22 cellular contexts compared by ENCODE assay signal in the genomic region with DNA sequence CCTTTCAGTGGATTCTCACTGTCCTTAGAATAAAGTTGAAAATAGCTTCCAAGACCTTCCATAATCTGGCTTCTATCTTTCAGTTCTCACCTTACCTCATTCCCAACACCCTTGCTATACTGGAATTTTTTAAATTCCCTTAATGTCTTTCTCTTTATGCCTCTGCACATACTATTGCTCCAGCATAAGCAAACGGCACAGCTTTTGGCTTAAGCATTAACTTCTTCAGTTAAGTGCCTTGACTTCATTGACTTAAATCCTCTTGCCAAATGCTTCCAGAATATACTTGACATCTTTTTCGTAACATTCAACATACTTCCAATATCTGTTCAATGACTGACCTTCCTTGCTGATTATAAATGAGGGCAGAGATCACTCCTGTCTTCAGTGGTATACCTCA. TPM values are rescaled to one million over a fixed set of nuclear protein-coding genes. Genes with fewer than 3 reads are reported as not detected.
A peak's percentile ranks its signal among the peaks of the same experiment; 100 is the strongest.
DNase-seq lines count a peak whose midpoint lies in the region; FAIRE-seq and TF ChIP-seq lines count a peak whose summit lies in the region.
"Had no signal": no experiment of that assay in that cellular context is flagged by ENCODE, and none has a peak within 500 bp of the region (broad histone marks: within the 10 kb centered on the region; RNA-seq: fewer than 3 reads in every experiment).

No MANE protein-coding gene starts in this region.

- no peak overlapping the region for H2BK120ac ChIP-seq in mesenchymal stem cell (ENCODE audit: low read depth, low read length)

- H3K4me1 ChIP-seq in mesenchymal stem cell (ENCODE audit: control insufficient read depth, insufficient read depth, low read depth, low read length) (no peaks in the 10 kb centered on the region), SJCRH30 (no peaks in the 10 kb centered on the region)

- H3K4me3 ChIP-seq in mesenchymal stem cell (ENCODE audit: insufficient read depth in 1 of 2, low read depth in 1 of 2, low read length in 2 of 2) (no peak overlapping the region), SJCRH30 (no peak overlapping the region)
- H3K4me3 ChIP-seq: GM12878, GM23248 had no signal

- peaks cover 13 to 86% of the 10 kb centered on the region in 2 experiments for H3K36me3 ChIP-seq in mesenchymal stem cell (ENCODE audit: control insufficient read depth in 1 of 2, insufficient read depth in 2 of 2, low read depth in 1 of 2, low read length in 2 of 2)
- H3K36me3 ChIP-seq in SJCRH30: peaks cover 60% of the 10 kb centered on the region

- no peak overlapping the region for H2BK12ac ChIP-seq in mesenchymal stem cell (ENCODE audit: low read length in 2 of 2)

- H3K4ac ChIP-seq in mesenchymal stem cell (ENCODE audit: low read depth in 1 of 2, low read length in 2 of 2): no peak overlapping the region

- no peak overlapping the region for H2BK5ac ChIP-seq in mesenchymal stem cell (ENCODE audit: low read depth, low read length, poor library complexity, severe bottlenecking)

- no peak overlapping the region for H3K14ac ChIP-seq in mesenchymal stem cell (ENCODE audit: low read length in 2 of 2)

- DNase-seq in D721Med (ENCODE audit: insufficient read length, low spot score): no peak
- no peak for DNase-seq in mesenchymal stem cell
- DNase-seq in SJCRH30: no peak
- no peak for DNase-seq in central memory CD4-positive, alpha-beta T cell
- DNase-seq in GM10266 (ENCODE audit: extremely low spot score): no peak
- DNase-seq: C1 segment of cervical spinal cord; Calu3; CD4-positive, alpha-beta memory T cell; COR-L47; DMS153; DND-41; GM23248; H7; HCEC 1CT had no signal

- no peak overlapping the region for H3K4me2 ChIP-seq in mesenchymal stem cell (ENCODE audit: low read length, poor library complexity, severe bottlenecking)

- FAIRE-seq in D721Med (lab: Jason Lieb, UNC) (peak; percentile 66), islet of Langerhans (lab: Jason Lieb, UNC) (peak; percentile 75)
- FAIRE-seq: G401.6, GM19239, H1 had no signal

- H3K9me3 ChIP-seq in mesenchymal stem cell (ENCODE audit: control insufficient read depth, low read length): no peaks in the 10 kb centered on the region
- H3K9me3 ChIP-seq in SJCRH30 (replicated peaks): no peaks in the 10 kb centered on the region

- 97% methylated on average over 2 of the region's 2 CpGs for WGBS in mesenchymal stem cell

- H3K27me3 ChIP-seq in mesenchymal stem cell (ENCODE audit: control insufficient read depth in 1 of 2, insufficient read depth in 1 of 2, low read length in 2 of 2) (no peaks in the 10 kb centered on the region), SJCRH30 (no peaks in the 10 kb centered on the region)

- no peak overlapping the region for H3K18ac ChIP-seq in mesenchymal stem cell (ENCODE audit: low read depth in 1 of 2, low read length in 2 of 2)

- H4K8ac ChIP-seq in mesenchymal stem cell (ENCODE audit: low read length): no peak overlapping the region

- H3K9ac ChIP-seq in mesenchymal stem cell (ENCODE audit: low read length): no peak overlapping the region
- H3K9ac ChIP-seq: GM23248 had no signal

- no peak overlapping the region for H2AFZ ChIP-seq in mesenchymal stem cell (ENCODE audit: low read depth, low read length)
- H2AFZ ChIP-seq: GM23248 had no signal

- H2AK5ac ChIP-seq in mesenchymal stem cell (ENCODE audit: low read length, severe bottlenecking): no peak overlapping the region

- H4K91ac ChIP-seq in mesenchymal stem cell (ENCODE audit: low read length): no peak overlapping the region

- no peak overlapping the region for H2BK15ac ChIP-seq in mesenchymal stem cell (ENCODE audit: low read depth, poor library complexity, severe bottlenecking)

- H3K23ac ChIP-seq in mesenchymal stem cell (ENCODE audit: low read length in 2 of 2): no peak overlapping the region

- peaks cover 19% of the 10 kb centered on the region for H3K79me1 ChIP-seq in mesenchymal stem cell (replicated peaks; ENCODE audit: low read length, poor library complexity, severe bottlenecking)

- peak overlapping the region; percentile 25 for H3K27ac ChIP-seq in mesenchymal stem cell (ENCODE audit: low read length, poor library complexity, severe bottlenecking)
- H3K27ac ChIP-seq in SJCRH30: no peak overlapping the region
- H3K27ac ChIP-seq: GM23248 had no signal

- TF ChIP-seq CTCF in D721Med (IDR thresholded peaks at IDR 0.05; ENCODE audit: insufficient read depth, missing control alignments) (no peak), GM10266 (IDR thresholded peaks at IDR 0.05; ENCODE audit: control insufficient read depth, insufficient read depth, low read depth, missing control alignments) (no peak)

RNA-seq across cellular contexts. Expression of gene SERPINE3, which starts 34.0 kb away (rescaled TPM):
- polyA plus RNA-seq in mesenchymal stem cell (2013, experiment 1 of 2): not detected
- not detected for polyA plus RNA-seq in mesenchymal stem cell (2013, experiment 2 of 2)
- total RNA-seq in SJCRH30 (2014; rRNA removed; shearing (Covaris generic)): not detected in 2 replicates
- total RNA-seq: A172; A673; Calu3; CD4-positive, alpha-beta memory T cell; GM12878; GM23248 had no signal
- polyA plus RNA-seq: BJ; CD4-positive, alpha-beta memory T cell had no signal
